ENCODE assay signal across 1 cellular context in genomic region chr14:51211149-51211548, GRCh38.
TF ChIP-seq lines count a peak whose summit lies in the region.

No MANE protein-coding gene starts in this region.

TF ChIP-seq in IMR-90, 13 proteins besides CTCF, POLR2A, EP300 and RAD21 (continued from another document):
- no peak for TF ChIP-seq FOS (IDR thresholded peaks at IDR 0.05; ENCODE audit: low read depth, low read length)
